Comparison of ENCODE assay signal across 8 cellular contexts in genomic region chr10:79116801-79117723, GRCh38. TPM values are rescaled to one million over a fixed set of nuclear protein-coding genes. Genes with fewer than 3 reads are reported as not detected.
DNase-seq lines count a peak whose midpoint lies in the region; ATAC-seq, FAIRE-seq and TF ChIP-seq lines count a peak whose summit lies in the region.

No MANE protein-coding gene starts in this region.

- H4K5ac ChIP-seq in mesendoderm (ENCODE audit: low read length), result no peak overlapping the region

- 0 out of 2 replicates have a peak, but pooled peaks cover 2% of the 10 kb centered on the region for H3K79me2 ChIP-seq in MM.1S (ENCODE audit: low read length)
- H3K79me2 ChIP-seq in mesendoderm (ENCODE audit: control insufficient read depth, insufficient read depth, low read length), result peaks cover 58% of the 10 kb centered on the region

- no CpG with 5 or more reads among the region's 12 CpGs for WGBS in mesendoderm (ENCODE audit: extremely low coverage, insufficient coverage, low lambda C conversion rate)

- peaks cover 55% of the 10 kb centered on the region for H3K79me1 ChIP-seq in mesendoderm (ENCODE audit: low read length)

- H2AFZ ChIP-seq in MM.1S (ENCODE audit: low read length), result peak overlapping the region; percentile 69

- no peaks in the 10 kb centered on the region for H3K36me3 ChIP-seq in MM.1S (replicated peaks; ENCODE audit: insufficient read depth, low read length)
- peaks cover 14 to 26% of the 10 kb centered on the region in 2 donors for H3K36me3 ChIP-seq in kidney (ENCODE audit: control insufficient read depth in 1 of 2, insufficient read depth in 2 of 2, low read length in 2 of 2)
- peaks cover 3% of the 10 kb centered on the region for H3K36me3 ChIP-seq in mesendoderm (ENCODE audit: control insufficient read depth, insufficient read depth, low read length)

- ATAC-seq in GM21723 (IDR thresholded peaks at IDR 0.05; ENCODE audit: unreplicated experiment), result peak; percentile 82

- H3K4me2 ChIP-seq in MM.1S (ENCODE audit: low read depth, low read length) (peak overlapping the region; percentile 62), mesendoderm (ENCODE audit: low read length) (no peak overlapping the region)

- intact Hi-C loops in kidney (cut with DNase I), result no loop called here

- H2AK5ac ChIP-seq in mesendoderm (ENCODE audit: low read length), result no peak overlapping the region

- H3K4me1 ChIP-seq in MM.1S (ENCODE audit: low read length), result peaks cover 38% of the 10 kb centered on the region
- H3K4me1 ChIP-seq in kidney (ENCODE audit: control insufficient read depth in 1 of 2, insufficient read depth in 1 of 2, low read depth in 1 of 2, low read length in 2 of 2), result peaks cover 46 to 53% of the 10 kb centered on the region in 2 donors
- peaks cover 20% of the 10 kb centered on the region for H3K4me1 ChIP-seq in mesendoderm (ENCODE audit: control insufficient read depth, low read depth, low read length)

- H3K27me3 ChIP-seq in MM.1S (replicated peaks; ENCODE audit: insufficient read depth, low read length) (no peaks in the 10 kb centered on the region), mesendoderm (ENCODE audit: insufficient read depth, low read length, poor library complexity) (no peaks in the 10 kb centered on the region)

- H3K18ac ChIP-seq in mesendoderm (ENCODE audit: low read length), result no peak overlapping the region

- no peaks in the 10 kb centered on the region for H3K9me2 ChIP-seq in MM.1S (replicated peaks; ENCODE audit: insufficient read depth, low read length)

- no peak overlapping the region for H4K8ac ChIP-seq in mesendoderm (ENCODE audit: low read depth, low read length)

- no peaks in the 10 kb centered on the region for H3K9me3 ChIP-seq in MM.1S (replicated peaks; ENCODE audit: insufficient read depth, low read length)
- no peaks in the 10 kb centered on the region for H3K9me3 ChIP-seq in kidney (ENCODE audit: control insufficient read depth in 1 of 2, low read length in 2 of 2)

- H2BK120ac ChIP-seq in mesendoderm (ENCODE audit: low read depth, low read length), result no peak overlapping the region

- H3K27ac ChIP-seq in MM.1S (ENCODE audit: low read length), result peak overlapping the region; percentile 71
- peak overlapping the region; percentile 13 to 51 for H3K27ac ChIP-seq in kidney (ENCODE audit: low read depth in 2 of 2, low read length in 2 of 2)
- no peak overlapping the region for H3K27ac ChIP-seq in mesendoderm (ENCODE audit: low read depth, low read length)

- no peak overlapping the region for H3K4ac ChIP-seq in mesendoderm (ENCODE audit: low read depth, low read length)

- no peaks in the 10 kb centered on the region for H4K20me1 ChIP-seq in MM.1S (ENCODE audit: insufficient read depth, low read length)

- peaks cover 13% of the 10 kb centered on the region for H3F3A ChIP-seq in MM.1S (ENCODE audit: insufficient read depth, low read length)

- no peak overlapping the region for H3K23ac ChIP-seq in mesendoderm (ENCODE audit: low read length)

- H2BK5ac ChIP-seq in mesendoderm (ENCODE audit: low read length), result no peak overlapping the region

- H3K4me3 ChIP-seq in MM.1S (ENCODE audit: low read length) (no peak overlapping the region), kidney (ENCODE audit: low read length in 2 of 2) (no peak overlapping the region), mesendoderm (ENCODE audit: low read length) (no peak overlapping the region)

- no peak overlapping the region for H3K9ac ChIP-seq in MM.1S (ENCODE audit: low read length)
- H3K9ac ChIP-seq in kidney (ENCODE audit: low read length in 2 of 2), result peak overlapping the region in 1 of 2 donors; percentile 49
- no peak overlapping the region for H3K9ac ChIP-seq in mesendoderm (ENCODE audit: low read length)

- H3K56ac ChIP-seq in mesendoderm (ENCODE audit: low read length), result no peak overlapping the region

- TF ChIP-seq CTCF in GM10266 (IDR thresholded peaks at IDR 0.05; ENCODE audit: control insufficient read depth, insufficient read depth, low read depth, missing control alignments) (no peak), MM.1S (IDR thresholded peaks at IDR 0.05; ENCODE audit: low read length) (no peak), kidney (IDR thresholded peaks at IDR 0.05; ENCODE audit: borderline replicate concordance, extremely low read depth, insufficient read depth) (no peak)

- peak; percentile 67 for DNase-seq in GM10266 (ENCODE audit: extremely low spot score)
- DNase-seq in MM.1S, result peak; percentile 80
- peak; percentile 85 for DNase-seq in kidney
- no peak for DNase-seq in NCI-H1436 treated with DMSO at 0.1 percent for 48 hours (lab: John Stamatoyannopoulos, UW)
- no peak for DNase-seq in mesendoderm
- no peak for DNase-seq in effector CD8-positive, alpha-beta T cell (lab: John Stamatoyannopoulos, UW)
- no peak for DNase-seq in MV-4-11 (lab: John Stamatoyannopoulos, UW)

- no peak for FAIRE-seq in kidney (lab: Jason Lieb, UNC)

- H2BK15ac ChIP-seq in mesendoderm (replicated peaks; ENCODE audit: low read depth), result no peak overlapping the region

RNA-seq across cellular contexts. Expression of gene ZMIZ1, which starts 48.3 kb away (rescaled TPM):
- total RNA-seq in kidney, result 97.6 TPM
- 14.2 TPM for polyA plus RNA-seq in kidney (ENCODE audit: insufficient read depth, low read depth, low replicate concordance)
- polyA plus RNA-seq in mesendoderm (2013, experiment 1 of 2), result 23.7 TPM
- 23.1 TPM for polyA plus RNA-seq in mesendoderm (2013, experiment 2 of 2)

Comparison
In these comparisons a context has a peak if more than half of its experiments do, and no peak if none do; other contexts are left out.
1. DNase-seq: peak in GM10266 (single experiment), MM.1S (single experiment) and kidney (single experiment); none in NCI-H1436 treated with DMSO at 0.1 percent for 48 hours (single experiment), mesendoderm (single experiment), effector CD8-positive, alpha-beta T cell (single experiment) and MV-4-11 (single experiment).